1 cellular context compared by ENCODE assay signal in the genomic region with DNA sequence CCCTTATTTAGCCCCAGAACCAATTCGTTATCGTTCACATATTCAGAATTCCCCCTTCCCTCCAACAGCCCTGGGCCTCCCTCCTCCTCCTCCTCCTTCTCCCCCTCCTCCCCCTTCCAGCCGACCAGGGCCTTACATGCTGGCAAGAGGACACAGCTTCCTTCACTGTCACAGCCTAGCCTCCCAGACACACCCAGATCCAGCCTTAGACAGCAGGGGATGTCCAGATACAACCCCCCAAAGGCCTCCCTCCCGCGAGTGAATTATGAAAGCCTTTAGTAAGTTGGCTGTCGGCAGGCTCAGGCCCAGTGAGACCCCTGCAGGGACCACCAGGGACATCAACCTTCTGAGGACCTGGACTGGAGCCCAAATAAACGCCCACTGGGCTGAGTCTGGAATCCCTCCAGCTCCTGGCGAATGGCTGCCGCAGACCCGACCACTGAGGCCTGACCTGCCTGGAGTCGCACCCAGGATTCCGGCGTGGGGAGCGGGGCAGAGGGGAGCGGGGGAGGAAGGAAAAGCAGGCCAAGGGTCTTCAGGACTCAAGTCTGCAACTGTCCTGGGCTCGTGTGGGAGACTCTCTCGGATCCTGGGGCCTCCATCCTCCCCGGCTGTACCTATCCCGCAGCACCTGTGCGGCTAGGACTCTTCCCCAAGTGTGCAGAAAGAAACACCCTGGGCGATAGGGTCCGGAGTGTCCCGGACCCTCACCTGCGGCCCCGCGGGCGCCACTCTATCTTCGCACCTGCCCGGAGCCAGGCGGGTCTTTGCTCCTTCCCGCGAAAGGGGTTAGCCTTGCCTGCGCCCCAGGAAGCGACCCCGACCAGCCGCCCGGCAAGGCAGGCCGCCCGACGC.
TF ChIP-seq lines count a peak whose summit lies in the region.

No MANE protein-coding gene starts in this region.

TF ChIP-seq in K562, 482 proteins besides CTCF, POLR2A, EP300 and RAD21 (continued from another document and continues in another):
- TF ChIP-seq TBP (optimal IDR thresholded peaks at IDR 0.05; ENCODE audit: low read depth, low read length) = peak; percentile 49
- peak in 1 of 2 experiments; percentile 71; a peak in 2 of 4 replicates for TF ChIP-seq RCOR1 (IDR thresholded peaks at IDR 0.05; ENCODE audit: borderline replicate concordance in 1 of 2, low read depth in 2 of 2, low read length in 2 of 2)
- TF ChIP-seq, protein P1, sequence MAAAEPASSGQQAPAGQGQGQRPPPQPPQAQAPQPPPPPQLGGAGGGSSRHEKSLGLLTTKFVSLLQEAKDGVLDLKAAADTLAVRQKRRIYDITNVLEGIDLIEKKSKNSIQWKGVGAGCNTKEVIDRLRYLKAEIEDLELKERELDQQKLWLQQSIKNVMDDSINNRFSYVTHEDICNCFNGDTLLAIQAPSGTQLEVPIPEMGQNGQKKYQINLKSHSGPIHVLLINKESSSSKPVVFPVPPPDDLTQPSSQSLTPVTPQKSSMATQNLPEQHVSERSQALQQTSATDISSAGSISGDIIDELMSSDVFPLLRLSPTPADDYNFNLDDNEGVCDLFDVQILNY (CRISPR knock-in tag; IDR thresholded peaks at IDR 0.05) = no peak
- TF ChIP-seq HDAC1 (IDR thresholded peaks at IDR 0.05) = peak in 1 of 2 experiments; percentile 67; a peak in 2 of 4 replicates
- no peak for TF ChIP-seq SAFB (IDR thresholded peaks at IDR 0.05; ENCODE audit: borderline replicate concordance, low read depth, low read length)
- no peak for TF ChIP-seq ZNF780A (CRISPR knock-in tag; IDR thresholded peaks at IDR 0.05)
- no peak for TF ChIP-seq HMBOX1 (IDR thresholded peaks at IDR 0.05)
- TF ChIP-seq COPS2 (conservative IDR thresholded peaks at IDR 0.05) = no peak
- TF ChIP-seq TAF1 (IDR thresholded peaks at IDR 0.05; ENCODE audit: control insufficient read depth, extremely low read depth, insufficient read depth, low read length, severe bottlenecking) = peak; percentile 15
- peak; percentile 40; the same call in 1 of the 2 replicates for TF ChIP-seq HLTF (IDR thresholded peaks at IDR 0.05)
- no peak for TF ChIP-seq ZBTB43 (CRISPR knock-in tag; IDR thresholded peaks at IDR 0.05)
- no peak for TF ChIP-seq ZNF77 (CRISPR knock-in tag; IDR thresholded peaks at IDR 0.05)
- TF ChIP-seq ZNF696 (CRISPR knock-in tag; conservative IDR thresholded peaks at IDR 0.05) = no peak
- TF ChIP-seq, protein P2, sequence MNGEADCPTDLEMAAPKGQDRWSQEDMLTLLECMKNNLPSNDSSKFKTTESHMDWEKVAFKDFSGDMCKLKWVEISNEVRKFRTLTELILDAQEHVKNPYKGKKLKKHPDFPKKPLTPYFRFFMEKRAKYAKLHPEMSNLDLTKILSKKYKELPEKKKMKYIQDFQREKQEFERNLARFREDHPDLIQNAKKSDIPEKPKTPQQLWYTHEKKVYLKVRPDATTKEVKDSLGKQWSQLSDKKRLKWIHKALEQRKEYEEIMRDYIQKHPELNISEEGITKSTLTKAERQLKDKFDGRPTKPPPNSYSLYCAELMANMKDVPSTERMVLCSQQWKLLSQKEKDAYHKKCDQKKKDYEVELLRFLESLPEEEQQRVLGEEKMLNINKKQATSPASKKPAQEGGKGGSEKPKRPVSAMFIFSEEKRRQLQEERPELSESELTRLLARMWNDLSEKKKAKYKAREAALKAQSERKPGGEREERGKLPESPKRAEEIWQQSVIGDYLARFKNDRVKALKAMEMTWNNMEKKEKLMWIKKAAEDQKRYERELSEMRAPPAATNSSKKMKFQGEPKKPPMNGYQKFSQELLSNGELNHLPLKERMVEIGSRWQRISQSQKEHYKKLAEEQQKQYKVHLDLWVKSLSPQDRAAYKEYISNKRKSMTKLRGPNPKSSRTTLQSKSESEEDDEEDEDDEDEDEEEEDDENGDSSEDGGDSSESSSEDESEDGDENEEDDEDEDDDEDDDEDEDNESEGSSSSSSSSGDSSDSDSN (IDR thresholded peaks at IDR 0.05; ENCODE audit: borderline replicate concordance in 1 of 2, low read depth in 2 of 2, low read length in 2 of 2) = peak in 1 of 2 experiments; percentile 74; a peak in 1 of 4 replicates
- TF ChIP-seq HDAC2 (IDR thresholded peaks at IDR 0.05) = peak; percentile 39; the same call in 1 of the 2 replicates
- no peak for TF ChIP-seq SNIP1 (IDR thresholded peaks at IDR 0.05; ENCODE audit: low read depth)
- no peak for TF ChIP-seq MEIS2 (IDR thresholded peaks at IDR 0.05; ENCODE audit: partially characterized antibody)
- TF ChIP-seq KAT2B (IDR thresholded peaks at IDR 0.05; ENCODE audit: low read depth, low read length) = no peak
- no peak for TF ChIP-seq KDM2B (CRISPR knock-in tag; IDR thresholded peaks at IDR 0.05)
- no peak for TF ChIP-seq FOXA1 (IDR thresholded peaks at IDR 0.05; ENCODE audit: borderline replicate concordance)
- no peak for TF ChIP-seq FOXJ2 (tag; IDR thresholded peaks at IDR 0.05)
- no peak for TF ChIP-seq ZNF3 (CRISPR knock-in tag; IDR thresholded peaks at IDR 0.05)
- no peak for TF ChIP-seq CBX8 (IDR thresholded peaks at IDR 0.05; ENCODE audit: borderline replicate concordance, extremely low read depth, low read depth, low read length, poor library complexity, severe bottlenecking)
- TF ChIP-seq JUNB (CRISPR knock-in tag; conservative IDR thresholded peaks at IDR 0.05) = no peak
- TF ChIP-seq HNRNPK (IDR thresholded peaks at IDR 0.05; ENCODE audit: low read depth, low read length, poor library complexity, severe bottlenecking) = no peak
- no peak for TF ChIP-seq SRF (CRISPR knock-in tag; IDR thresholded peaks at IDR 0.05)
- TF ChIP-seq RBM39 (optimal IDR thresholded peaks at IDR 0.05; ENCODE audit: low read depth, low read length) = no peak
- no peak for TF ChIP-seq ZKSCAN1 (IDR thresholded peaks at IDR 0.05; ENCODE audit: low read depth, low read length)
- TF ChIP-seq PKNOX1 (IDR thresholded peaks at IDR 0.05) = peak; percentile 65
- TF ChIP-seq CAMTA2 (CRISPR knock-in tag; conservative IDR thresholded peaks at IDR 0.05) = peak; percentile 73; the same call in 1 of the 2 replicates
- TF ChIP-seq SRSF1 (IDR thresholded peaks at IDR 0.05; ENCODE audit: low read depth, low read length) = no peak
- no peak for TF ChIP-seq ELF1 (tag; IDR thresholded peaks at IDR 0.05)
- 0 out of 2 replicates have a peak, but pooled peaks have one; percentile 29 for TF ChIP-seq SMARCA4 (IDR thresholded peaks at IDR 0.05)
- TF ChIP-seq USF1 (CRISPR knock-in tag; IDR thresholded peaks at IDR 0.05) = no peak
- peak in 1 of 2 experiments; percentile 42; a peak in 2 of 4 replicates for TF ChIP-seq MAZ (CRISPR knock-in tag; conservative IDR thresholded peaks at IDR 0.05 in 1 of 2, IDR thresholded peaks at IDR 0.05 in 1 of 2)
- no peak for TF ChIP-seq FOXK1 (CRISPR knock-in tag; IDR thresholded peaks at IDR 0.05; ENCODE audit: borderline replicate concordance)
- peak; percentile 46 for TF ChIP-seq ZFX (CRISPR knock-in tag; IDR thresholded peaks at IDR 0.05)
- TF ChIP-seq SIX5 (IDR thresholded peaks at IDR 0.05; ENCODE audit: borderline replicate concordance in 1 of 2, insufficient read depth in 1 of 2, low read depth in 1 of 2, low read length in 2 of 2) = no peak
- TF ChIP-seq MXI1 (IDR thresholded peaks at IDR 0.05; ENCODE audit: low read depth, low read length) = peak; percentile 52; the same call in 1 of the 2 replicates
- no peak; the same call in 1 of the 2 replicates for TF ChIP-seq MYC (IDR thresholded peaks at IDR 0.05; ENCODE audit: low read depth, low read length)
- TF ChIP-seq MYC (CRISPR knock-in tag; IDR thresholded peaks at IDR 0.05; ENCODE audit: borderline replicate concordance, low read depth) = no peak
- TF ChIP-seq, protein P3, sequence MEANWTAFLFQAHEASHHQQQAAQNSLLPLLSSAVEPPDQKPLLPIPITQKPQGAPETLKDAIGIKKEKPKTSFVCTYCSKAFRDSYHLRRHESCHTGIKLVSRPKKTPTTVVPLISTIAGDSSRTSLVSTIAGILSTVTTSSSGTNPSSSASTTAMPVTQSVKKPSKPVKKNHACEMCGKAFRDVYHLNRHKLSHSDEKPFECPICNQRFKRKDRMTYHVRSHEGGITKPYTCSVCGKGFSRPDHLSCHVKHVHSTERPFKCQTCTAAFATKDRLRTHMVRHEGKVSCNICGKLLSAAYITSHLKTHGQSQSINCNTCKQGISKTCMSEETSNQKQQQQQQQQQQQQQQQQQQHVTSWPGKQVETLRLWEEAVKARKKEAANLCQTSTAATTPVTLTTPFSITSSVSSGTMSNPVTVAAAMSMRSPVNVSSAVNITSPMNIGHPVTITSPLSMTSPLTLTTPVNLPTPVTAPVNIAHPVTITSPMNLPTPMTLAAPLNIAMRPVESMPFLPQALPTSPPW (CRISPR knock-in tag; IDR thresholded peaks at IDR 0.05) = peak; percentile 81
- no peak for TF ChIP-seq CXXC5 (CRISPR knock-in tag; IDR thresholded peaks at IDR 0.05)
- no peak for TF ChIP-seq ZNF175 (CRISPR knock-in tag; IDR thresholded peaks at IDR 0.05; ENCODE audit: low read depth)
- no peak for TF ChIP-seq HDGF (IDR thresholded peaks at IDR 0.05)
- peak; percentile 98 for TF ChIP-seq ZNF263 (CRISPR knock-in tag; IDR thresholded peaks at IDR 0.05; ENCODE audit: borderline replicate concordance)
- TF ChIP-seq MLX (CRISPR knock-in tag; conservative IDR thresholded peaks at IDR 0.05) = no peak
- TF ChIP-seq GTF3C2 (IDR thresholded peaks at IDR 0.05; ENCODE audit: borderline replicate concordance, extremely low read depth, insufficient read length) = no peak
